Comparison of ENCODE assay signal across 9 cellular contexts in the genomic region with DNA sequence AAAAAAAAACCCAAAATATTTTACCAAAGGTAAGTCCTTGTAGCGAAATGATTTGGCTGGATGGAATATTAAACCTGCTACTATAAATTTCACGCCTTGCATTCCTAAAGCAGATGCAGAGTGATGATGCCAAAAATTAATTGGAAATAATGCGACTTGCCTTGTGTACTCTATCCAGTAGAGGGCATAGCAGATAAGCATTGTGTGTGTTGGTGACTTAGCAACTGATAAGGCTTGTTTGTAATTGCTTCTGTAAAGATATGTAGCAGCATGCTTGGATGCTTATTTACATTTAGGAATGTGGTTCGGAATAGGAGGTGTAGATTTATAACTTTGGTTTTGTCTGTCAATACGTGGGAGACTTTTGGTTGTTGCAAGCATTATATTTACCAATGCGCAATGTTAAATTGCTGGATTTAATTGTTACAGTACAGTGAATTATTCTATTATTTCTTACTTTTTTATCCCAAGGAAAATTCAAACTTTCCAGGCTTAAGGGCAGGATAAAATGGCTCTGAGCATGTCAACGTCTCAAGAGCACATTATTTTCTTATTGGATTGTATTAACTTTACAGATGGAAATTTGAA.
DNase-seq lines count a peak whose midpoint lies in the region; TF ChIP-seq lines count a peak whose summit lies in the region.
"Had no signal": no experiment of that assay in that cellular context is flagged by ENCODE, and none has a peak within 500 bp of the region (broad histone marks: within the 10 kb centered on the region; RNA-seq: fewer than 3 reads in every experiment).

No MANE protein-coding gene starts in this region.

- H3K27ac ChIP-seq in breast epithelium (no peak overlapping the region), SJCRH30 (no peak overlapping the region), smooth muscle cell (ENCODE audit: low read depth) (no peak overlapping the region)

- intact Hi-C loops in MCF 10A (cut with micrococcal nuclease), result loop anchor here (1.0 to 10.0 kb wide), 6 partner anchors 103 to 657 kb away; no protein-coding TSS in a partner anchor
- intact Hi-C loops in breast epithelium (cut with DNase I; ENCODE audit: low total_unique reads), result no loop called here

- H3K9me3 ChIP-seq in breast epithelium (no peaks in the 10 kb centered on the region), SJCRH30 (replicated peaks) (no peaks in the 10 kb centered on the region), smooth muscle cell (replicated peaks; ENCODE audit: low read depth) (no peaks in the 10 kb centered on the region)

- no peaks in the 10 kb centered on the region for H3K9me3 Mint-ChIP-seq in MCF 10A (ENCODE audit: unreplicated experiment)
- H3K9me3 Mint-ChIP-seq: activated naive CD8-positive, alpha-beta T cell treated with anti-CD3 and anti-CD28 coated beads, Interleukin-2, amount 10 ng/mL, durations not matched to agents 7 days and 5 days had no signal

- CTCF ChIA-PET in MCF 10A (lab: Yijun Ruan, JAX), result interaction anchor here (0.5 to 1.9 kb wide), 15 partner anchors 13 to 699 kb away, joined by 3 to 15 read pairs (median 3); no protein-coding TSS in a partner anchor

- DNase-seq in MCF 10A (ENCODE audit: unreplicated experiment), result peak; percentile 51
- DNase-seq in breast epithelium (ENCODE audit: low spot score in 2 of 2), result no peak
- peak; percentile 47 for DNase-seq in NB4 (ENCODE audit: low read depth)
- DNase-seq in SJCRH30, result peak; percentile 9 to 66
- DNase-seq in germinal center (ENCODE audit: low spot score), result peak; percentile 29
- no peak for DNase-seq in smooth muscle cell (lab: John Stamatoyannopoulos, UW; ENCODE audit: unreplicated experiment)
- DNase-seq in activated CD4-positive, CD25-positive, alpha-beta regulatory T cell (lab: John Stamatoyannopoulos, UW), result no peak
- no peak for DNase-seq in activated naive CD4-positive, alpha-beta T cell treated with Interleukin-2 at 50 U/mL for 16 hours
- DNase-seq: activated naive CD8-positive, alpha-beta T cell treated with anti-CD3 and anti-CD28 coated beads, Interleukin-2, amount 10 ng/mL, durations not matched to agents 7 days and 5 days had no signal

- POLR2A ChIA-PET in MCF 10A (lab: Yijun Ruan, JAX), result no interaction called here

- 26% methylated on average over 7 of the region's 7 CpGs for WGBS in smooth muscle cell (ENCODE audit: low lambda C conversion rate)

- H3K36me3 Mint-ChIP-seq in MCF 10A (ENCODE audit: insufficient read depth, unreplicated experiment), result peaks cover 5% of the 10 kb centered on the region
- H3K36me3 Mint-ChIP-seq: activated naive CD8-positive, alpha-beta T cell treated with anti-CD3 and anti-CD28 coated beads, Interleukin-2, amount 10 ng/mL, durations not matched to agents 7 days and 5 days had no signal

- no peak overlapping the region for H3K9ac ChIP-seq in smooth muscle cell (ENCODE audit: low read depth)

- no peak overlapping the region for H3K27ac Mint-ChIP-seq in MCF 10A (ENCODE audit: low read depth, unreplicated experiment)
- H3K27ac Mint-ChIP-seq: activated naive CD8-positive, alpha-beta T cell treated with anti-CD3 and anti-CD28 coated beads, Interleukin-2, amount 10 ng/mL, durations not matched to agents 7 days and 5 days had no signal

- H3K79me2 ChIP-seq in smooth muscle cell (ENCODE audit: low read depth), result no peaks in the 10 kb centered on the region

- H3F3A ChIP-seq in smooth muscle cell (ENCODE audit: low read depth), result no peaks in the 10 kb centered on the region

- H3K4me3 ChIP-seq in breast epithelium (no peak overlapping the region), NB4 (ENCODE audit: low read depth, low read length) (no peak overlapping the region), SJCRH30 (no peak overlapping the region), smooth muscle cell (no peak overlapping the region)

- H3K27me3 ChIP-seq in breast epithelium, result no peaks in the 10 kb centered on the region
- no peaks in the 10 kb centered on the region for H3K27me3 ChIP-seq in SJCRH30
- H3K27me3 ChIP-seq in smooth muscle cell (ENCODE audit: low read depth), result no peaks in the 10 kb centered on the region

- BruUV-seq in MCF 10A (replicated peaks; lab: Mats Ljungman, UMichigan), result no TSS peak

- H3K36me3 ChIP-seq in breast epithelium (no peaks in the 10 kb centered on the region), SJCRH30 (no peaks in the 10 kb centered on the region), smooth muscle cell (ENCODE audit: low read depth) (no peaks in the 10 kb centered on the region)

- TF ChIP-seq POLR2A in breast epithelium (IDR thresholded peaks at IDR 0.05), result no peak
- TF ChIP-seq POLR2A in NB4 (IDR thresholded peaks at IDR 0.05; ENCODE audit: extremely low read depth, insufficient read length), result no peak

- no peak overlapping the region for H2AFZ ChIP-seq in smooth muscle cell (ENCODE audit: low read depth)

- peak; percentile 55 for TF ChIP-seq CTCF in MCF 10A (IDR thresholded peaks at IDR 0.05; ENCODE audit: unreplicated experiment)
- TF ChIP-seq CTCF in breast epithelium (IDR thresholded peaks at IDR 0.05), result no peak
- TF ChIP-seq CTCF in NB4 (IDR thresholded peaks at IDR 0.05; ENCODE audit: low read depth, low read length), result peak; percentile 53
- TF ChIP-seq CTCF in smooth muscle cell (IDR thresholded peaks at IDR 0.05; ENCODE audit: borderline replicate concordance, insufficient read depth, poor library complexity, severe bottlenecking), result peak; percentile 72

- no peaks in the 10 kb centered on the region for H3K27me3 Mint-ChIP-seq in MCF 10A (ENCODE audit: insufficient read depth, unreplicated experiment)

- H3K4me1 ChIP-seq in breast epithelium (no peaks in the 10 kb centered on the region), SJCRH30 (peaks cover 15% of the 10 kb centered on the region), smooth muscle cell (ENCODE audit: low read depth) (peaks cover 21% of the 10 kb centered on the region)

- H3K4me1 Mint-ChIP-seq in MCF 10A (ENCODE audit: insufficient read depth, unreplicated experiment), result no peaks in the 10 kb centered on the region
- H3K4me1 Mint-ChIP-seq: activated naive CD8-positive, alpha-beta T cell treated with anti-CD3 and anti-CD28 coated beads, Interleukin-2, amount 10 ng/mL, durations not matched to agents 7 days and 5 days had no signal

- H3K4me2 ChIP-seq in smooth muscle cell, result no peak overlapping the region

- H3K4me3 Mint-ChIP-seq in MCF 10A (ENCODE audit: unreplicated experiment), result no peak overlapping the region
- H3K4me3 Mint-ChIP-seq: activated naive CD8-positive, alpha-beta T cell treated with anti-CD3 and anti-CD28 coated beads, Interleukin-2, amount 10 ng/mL, durations not matched to agents 7 days and 5 days had no signal

- H4K20me1 ChIP-seq in smooth muscle cell (ENCODE audit: low read depth), result no peaks in the 10 kb centered on the region

Comparison
In these comparisons a context has a peak if more than half of its experiments do, and no peak if none do; other contexts are left out.
1. DNase-seq: peak in MCF 10A (single experiment), NB4 (single experiment), SJCRH30 (2 of 2) and germinal center (single experiment); none in breast epithelium (0 of 2), smooth muscle cell (single experiment), activated CD4-positive, CD25-positive, alpha-beta regulatory T cell (0 of 4) and activated naive CD4-positive, alpha-beta T cell treated with Interleukin-2 at 50 U/mL for 16 hours (single experiment).
2. CTCF ChIP-seq: peak in MCF 10A (single experiment), NB4 (single experiment) and smooth muscle cell (single experiment); none in breast epithelium (0 of 3).